Comparison of ENCODE assay signal across 10 cellular contexts in genomic region chr9:80417211-80417773, GRCh38.
"Had no signal": no experiment of that assay in that cellular context is flagged by ENCODE, and none has a peak within 500 bp of the region (broad histone marks: within the 10 kb centered on the region; RNA-seq: fewer than 3 reads in every experiment).

No MANE protein-coding gene starts in this region.

- H3K4me3 ChIP-seq: K562 had no signal

- FAIRE-seq: HepG2, HTR-8/SVneo, K562 had no signal

- ATAC-seq: HepG2, K562 had no signal

- H3K4me2 ChIP-seq: KMS-11 had no signal

- DNase-seq: IMR-90, Karpas-422, KBM-7, KG1 had no signal

- H3K27ac Mint-ChIP-seq: IgD-negative memory B cell had no signal

- H3K27ac ChIP-seq: HL-60, KMS-11 had no signal

- H3K27me3 Mint-ChIP-seq: IgD-negative memory B cell had no signal
